13 cellular contexts compared by ENCODE assay signal in the genomic region with DNA sequence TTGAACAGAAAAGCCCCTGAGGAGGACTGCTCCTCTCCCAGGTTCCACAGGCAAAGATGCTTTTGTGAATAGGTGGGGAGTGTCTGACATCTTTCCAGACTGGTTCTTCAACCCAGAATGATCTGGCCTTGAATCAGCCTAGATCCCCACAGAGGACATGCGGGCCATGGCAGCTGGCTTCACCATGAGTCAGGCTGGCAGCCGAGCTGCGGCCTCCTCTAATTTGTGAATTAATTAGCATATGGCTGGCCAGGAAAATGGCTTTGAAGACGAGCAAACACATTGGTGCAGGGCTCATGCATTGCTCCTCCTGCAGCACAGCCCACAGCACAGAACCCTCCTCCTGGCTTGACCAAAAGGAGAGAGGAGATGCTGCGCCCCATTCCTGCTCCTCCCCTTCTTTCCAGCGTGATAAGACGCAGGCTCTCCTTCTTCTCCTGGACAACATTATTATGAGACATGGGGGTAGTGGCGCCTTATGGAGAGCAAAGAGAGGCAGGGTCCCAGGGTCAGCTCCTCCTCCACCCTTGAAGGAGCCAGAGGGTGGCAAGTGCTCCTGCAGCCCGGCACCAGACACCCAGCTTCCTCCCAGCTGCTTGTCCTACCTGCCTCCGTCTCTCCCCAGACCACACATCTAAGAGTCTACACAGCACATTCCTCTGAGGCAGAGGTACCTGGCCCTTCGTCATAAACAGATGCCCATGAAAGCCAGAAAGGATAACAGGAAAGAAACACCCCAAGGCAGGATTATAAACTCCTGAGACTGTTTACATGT.
DNase-seq lines count a peak whose midpoint lies in the region; ATAC-seq and TF ChIP-seq lines count a peak whose summit lies in the region.
"Had no signal": no experiment of that assay in that cellular context is flagged by ENCODE, and none has a peak within 500 bp of the region (broad histone marks: within the 10 kb centered on the region; RNA-seq: fewer than 3 reads in every experiment).

No MANE protein-coding gene starts in this region.

- no peaks in the 10 kb centered on the region for H3K79me2 ChIP-seq in trophoblast cell (ENCODE audit: control insufficient read depth, insufficient read depth, low read length, poor library complexity)

- H2AFZ ChIP-seq in trophoblast cell (ENCODE audit: insufficient read depth, low read length, poor library complexity) = no peak overlapping the region

- DNase-seq in G401 (ENCODE audit: low spot score) = peak; percentile 72
- peak; percentile 33 for DNase-seq in NCI-H69 (lab: John Stamatoyannopoulos, UW)
- DNase-seq in dorsolateral prefrontal cortex = peak in 7 of 10 donors; percentile 14 to 60 (median 27)
- peak; percentile 93 to 94 for DNase-seq in trophoblast cell
- no peak for DNase-seq in globus pallidus (ENCODE audit: low spot score)
- DNase-seq: activated CD4-positive, CD25-positive, alpha-beta regulatory T cell; NCI-H748 treated with DMSO at 0.1 percent for 48 hours; stimulated activated CD4-positive, alpha-beta T cell treated with anti-CD3 and anti-CD28 coated beads, Interleukin-2, amount 100 ng/mL, for 48 hours; stimulated activated naive CD4-positive, alpha-beta T cell had no signal

- no peak overlapping the region for H3K9ac ChIP-seq in trophoblast cell (ENCODE audit: low read length)

- no peak overlapping the region for H3K23ac ChIP-seq in trophoblast cell (ENCODE audit: low read length)

- H3K14ac ChIP-seq in trophoblast cell (ENCODE audit: low read length) = no peak overlapping the region

- no peak overlapping the region for H2BK12ac ChIP-seq in trophoblast cell (ENCODE audit: low read length)

- intact Hi-C loops in dorsolateral prefrontal cortex (cut with DNase I) = loop anchor here (10.0 kb wide), 1 partner anchor 582 kb away; no protein-coding TSS in a partner anchor

- H3K9me3 ChIP-seq in trophoblast cell (ENCODE audit: insufficient read depth, low read depth, low read length) = no peaks in the 10 kb centered on the region

- H2BK120ac ChIP-seq in trophoblast cell (ENCODE audit: insufficient read depth, low read length, poor library complexity) = no peak overlapping the region

- H3K79me1 ChIP-seq in trophoblast cell (ENCODE audit: low read length) = no peaks in the 10 kb centered on the region

- no peaks in the 10 kb centered on the region for H3K27me3 ChIP-seq in dorsolateral prefrontal cortex
- no peaks in the 10 kb centered on the region for H3K27me3 ChIP-seq in trophoblast cell (ENCODE audit: insufficient read depth, low read length)

- no peak overlapping the region for H3K4me2 ChIP-seq in trophoblast cell (ENCODE audit: low read length)

- no peak for TF ChIP-seq CTCF in dorsolateral prefrontal cortex (IDR thresholded peaks at IDR 0.05 in 54 of 56, conservative IDR thresholded peaks at IDR 0.05 in 2 of 56; ENCODE audit: low read depth in 1 of 56, partially characterized antibody in 56 of 56)

- H3K27ac ChIP-seq in dorsolateral prefrontal cortex = no peak overlapping the region
- no peak overlapping the region for H3K27ac ChIP-seq in trophoblast cell (ENCODE audit: low read depth, low read length)
- H3K27ac ChIP-seq: SK-N-MC had no signal

- no peak overlapping the region for H3K18ac ChIP-seq in trophoblast cell (ENCODE audit: low read length)

- ATAC-seq in HG03342 (IDR thresholded peaks at IDR 0.05; ENCODE audit: unreplicated experiment) (no peak), HG03025 (IDR thresholded peaks at IDR 0.05; ENCODE audit: low FRiP score, unreplicated experiment) (no peak), GM19395 (IDR thresholded peaks at IDR 0.05; ENCODE audit: unreplicated experiment) (no peak)

- H4K8ac ChIP-seq in trophoblast cell (ENCODE audit: low read depth, low read length) = no peak overlapping the region

- no peak overlapping the region for H3K4me3 ChIP-seq in dorsolateral prefrontal cortex
- H3K4me3 ChIP-seq in trophoblast cell (ENCODE audit: low read depth, low read length) = no peak overlapping the region
- H3K4me3 ChIP-seq: SK-N-MC had no signal

- no peak overlapping the region for H2BK5ac ChIP-seq in trophoblast cell (ENCODE audit: low read depth, low read length, poor library complexity)

- no CpG with 5 or more reads among the region's 11 CpGs for WGBS in trophoblast cell (ENCODE audit: extremely low coverage, insufficient coverage, insufficient read length)

- H4K91ac ChIP-seq in trophoblast cell (ENCODE audit: low read depth, low read length) = no peak overlapping the region

- no peak overlapping the region for H4K12ac ChIP-seq in trophoblast cell (ENCODE audit: low read depth, low read length)

- H2AK5ac ChIP-seq in trophoblast cell (ENCODE audit: low read length) = no peak overlapping the region

- peaks cover 0 to 2% of the 10 kb centered on the region in 2 experiments for H3K4me1 ChIP-seq in trophoblast cell (ENCODE audit: control insufficient read depth in 1 of 2, insufficient read depth in 2 of 2, low read length in 2 of 2)

- no peak overlapping the region for H3K4ac ChIP-seq in trophoblast cell (ENCODE audit: low read depth, low read length)

- in situ Hi-C loops in G401 (cut with HindIII; ENCODE audit: low sequenced_read_pairs) = no loop called here

- H3K36me3 ChIP-seq in trophoblast cell (ENCODE audit: control insufficient read depth in 1 of 2, insufficient read depth in 2 of 2, low read length in 2 of 2) = no peaks in the 10 kb centered on the region
